1 cellular context compared by ENCODE assay signal in the genomic region with DNA sequence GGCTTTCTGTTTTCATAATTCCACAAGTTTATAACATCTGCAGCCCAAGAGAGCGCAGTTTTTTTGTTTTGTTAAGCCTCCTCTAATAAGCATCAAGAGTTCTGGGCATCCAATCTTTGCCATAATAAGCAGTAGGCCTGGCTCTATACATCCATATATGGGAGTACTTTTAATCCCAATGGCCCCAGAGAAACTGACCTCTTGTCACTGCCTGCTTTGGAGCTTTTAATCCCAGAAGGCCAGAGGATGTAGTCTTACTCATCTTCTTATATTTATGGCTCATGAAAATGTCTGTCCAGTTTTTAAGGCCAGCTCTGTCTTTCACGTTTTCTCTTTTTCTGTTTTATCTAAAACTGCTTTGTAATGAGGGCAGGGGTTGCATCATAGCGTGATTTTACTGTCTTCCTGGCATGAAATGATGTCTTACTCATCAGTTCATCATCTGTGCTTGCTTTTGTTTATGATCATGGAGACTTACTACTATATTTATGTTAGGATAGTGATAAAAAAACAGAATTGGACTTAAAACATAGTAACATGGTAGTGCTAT.
A peak's percentile ranks its signal among the peaks of the same experiment; 100 is the strongest.
TF ChIP-seq lines count a peak whose summit lies in the region.

No MANE protein-coding gene starts in this region.

TF ChIP-seq in IMR-90, 13 proteins besides CTCF, POLR2A, EP300 and RAD21:
- TF ChIP-seq RFX5 (IDR thresholded peaks at IDR 0.05; ENCODE audit: low read depth, low read length) (no peak), FOS (IDR thresholded peaks at IDR 0.05; ENCODE audit: low read depth, low read length) (0 out of 2 replicates have a peak, but pooled peaks have one; percentile 4), NFE2L2 (IDR thresholded peaks at IDR 0.05; ENCODE audit: low read depth, low read length) (peak; percentile 57; the same call in 1 of the 2 replicates), MXI1 (IDR thresholded peaks at IDR 0.05; ENCODE audit: borderline replicate concordance, low read depth, low read length) (no peak), BHLHE40 (IDR thresholded peaks at IDR 0.05; ENCODE audit: low read depth, low read length) (0 out of 2 replicates have a peak, but pooled peaks have one; percentile 7), CEBPB (IDR thresholded peaks at IDR 0.05; ENCODE audit: low read depth, low read length) (peak; percentile 92)
